ENCODE assay signal across 8 cellular contexts in genomic region chr14:23551266-23552028, GRCh38. TPM values are rescaled to one million over a fixed set of nuclear protein-coding genes. Genes with fewer than 3 reads are reported as not detected.
DNase-seq lines count a peak whose midpoint lies in the region; ATAC-seq lines count a peak whose summit lies in the region.

Gene ZFHX2 (minus strand): TSS chr14:23551765. CDS start chr14:23535325, 16,440 bp downstream.

- H3K27me3 Mint-ChIP-seq in activated CD8-positive, alpha-beta memory T cell treated with anti-CD3 and anti-CD28 coated beads, Interleukin-2, amount 10 ng/mL, durations not matched to agents 7 days and 5 days: no peaks in the 10 kb centered on the region

- peaks cover 45% of the 10 kb centered on the region for H3K4me1 ChIP-seq in HUES48 (ENCODE audit: control insufficient read depth, insufficient read depth, low read length)

- ATAC-seq in GM19463 (IDR thresholded peaks at IDR 0.05; ENCODE audit: unreplicated experiment): peak; percentile 57
- ATAC-seq in activated CD8-positive, alpha-beta memory T cell treated with anti-CD3 and anti-CD28 coated beads, Interleukin-2, amount 10 ng/mL, durations not matched to agents 7 days and 5 days: peak; percentile 74

- no peak within 1 kb of the TSS for H3K4me3 Mint-ChIP-seq in activated CD8-positive, alpha-beta memory T cell treated with anti-CD3 and anti-CD28 coated beads, Interleukin-2, amount 10 ng/mL, durations not matched to agents 7 days and 5 days

- H3K27me3 ChIP-seq in HUES48 (ENCODE audit: control insufficient read depth, insufficient read depth, low read length): no peaks in the 10 kb centered on the region

- H3K4me3 ChIP-seq in HUES48 (ENCODE audit: low read depth, low read length): peak within 1 kb of the TSS; percentile 96

- no peaks in the 10 kb centered on the region for H3K36me3 Mint-ChIP-seq in activated CD8-positive, alpha-beta memory T cell treated with anti-CD3 and anti-CD28 coated beads, Interleukin-2, amount 10 ng/mL, durations not matched to agents 7 days and 5 days

- H3K27ac Mint-ChIP-seq in activated CD8-positive, alpha-beta memory T cell treated with anti-CD3 and anti-CD28 coated beads, Interleukin-2, amount 10 ng/mL, durations not matched to agents 7 days and 5 days: peak within 1 kb of the TSS; percentile 84

- peak within 1 kb of the TSS; percentile 87 for H3K27ac ChIP-seq in HUES48 (ENCODE audit: low read depth, low read length)

- CTCF ChIA-PET in activated CD8-positive, alpha-beta memory T cell treated with anti-CD3 and anti-CD28 coated beads, Interleukin-2, amount 10 ng/mL, durations not matched to agents 7 days and 5 days (lab: Charles Lee): interaction anchor here (0.9 to 2.3 kb wide), 7 partner anchors 8 to 171 kb away, joined by 3 to 19 read pairs (median 5); no protein-coding TSS in a partner anchor

- no peaks in the 10 kb centered on the region for H3K9me3 Mint-ChIP-seq in activated CD8-positive, alpha-beta memory T cell treated with anti-CD3 and anti-CD28 coated beads, Interleukin-2, amount 10 ng/mL, durations not matched to agents 7 days and 5 days (ENCODE audit: low read depth)

- peaks cover 13% of the 10 kb centered on the region for H3K4me1 Mint-ChIP-seq in activated CD8-positive, alpha-beta memory T cell treated with anti-CD3 and anti-CD28 coated beads, Interleukin-2, amount 10 ng/mL, durations not matched to agents 7 days and 5 days

- DNase-seq in C1 segment of cervical spinal cord (lab: John Stamatoyannopoulos, UW): peak in 13 of 14 donors; percentile 56 to 90 (median 79)
- DNase-seq in NOMO-1 treated with DMSO at 0.1 percent for 48 hours (lab: John Stamatoyannopoulos, UW; ENCODE audit: unreplicated experiment): peak; percentile 43
- DNase-seq in activated CD8-positive, alpha-beta memory T cell treated with anti-CD3 and anti-CD28 coated beads, Interleukin-2, amount 10 ng/mL, durations not matched to agents 7 days and 5 days: peak; percentile 84
- DNase-seq in epidermal melanocyte (ENCODE audit: insufficient read length, low spot score): peak; percentile 71
- DNase-seq in mucosa of gallbladder (ENCODE audit: low spot score): peak; percentile 87
- DNase-seq in stimulated activated CD8-positive, alpha-beta memory T cell treated with anti-CD3 and anti-CD28 coated beads, Interleukin-2, amount 100 ng/mL, for 48 hours (ENCODE audit: low read depth in 2 of 2): peak; percentile 77 to 78

- no peaks in the 10 kb centered on the region for H3K36me3 ChIP-seq in HUES48 (ENCODE audit: control insufficient read depth, insufficient read depth, low read length)

- peak within 1 kb of the TSS; percentile 83 for H3K9ac ChIP-seq in HUES48 (ENCODE audit: low read depth, low read length)

- H3K9me3 ChIP-seq in HUES48 (ENCODE audit: control insufficient read depth, insufficient read depth, low read length): no peaks in the 10 kb centered on the region

RNA-seq across cellular contexts. Expression of gene ZFHX2, which starts in this region (rescaled TPM):
- total RNA-seq in activated CD8-positive, alpha-beta memory T cell treated with anti-CD3 and anti-CD28 coated beads, Interleukin-2, amount 10 ng/mL, durations not matched to agents 7 days and 5 days: 1 to 10 TPM; 1.8 to 2.7 TPM
- 12.5 TPM for total RNA-seq in mucosa of gallbladder

Comparison
In these comparisons a context has a peak if more than half of its experiments do, and no peak if none do; other contexts are left out.
1. Peak in every context shown above with its lines: DNase-seq, ATAC-seq, H3K4me3 ChIP-seq and H3K27ac ChIP-seq.